14 cellular contexts compared by ENCODE assay signal in the genomic region with DNA sequence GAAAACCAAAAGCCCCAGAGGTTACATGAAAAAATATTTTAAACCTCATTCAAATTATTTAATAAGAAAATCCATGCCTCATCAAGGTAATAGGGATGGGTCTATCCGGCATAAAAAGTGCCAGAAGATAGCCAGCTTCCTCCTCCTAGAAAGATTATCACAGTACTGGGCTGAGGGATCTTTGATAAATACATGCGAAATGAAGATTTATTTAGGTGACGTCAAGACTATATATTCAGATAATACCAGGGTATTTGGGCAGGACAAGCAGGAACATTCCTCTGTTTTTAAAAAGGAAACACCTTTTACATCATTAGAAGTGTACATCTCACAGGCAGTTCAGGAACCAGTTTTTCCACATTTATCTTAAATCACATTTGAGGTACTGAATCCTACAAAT.
DNase-seq lines count a peak whose midpoint lies in the region; ATAC-seq and TF ChIP-seq lines count a peak whose summit lies in the region.
"Had no signal": no experiment of that assay in that cellular context is flagged by ENCODE, and none has a peak within 500 bp of the region (broad histone marks: within the 10 kb centered on the region; RNA-seq: fewer than 3 reads in every experiment).

No MANE protein-coding gene starts in this region.

- no peak for TF ChIP-seq EP300 in SK-N-SH (IDR thresholded peaks at IDR 0.05; ENCODE audit: borderline replicate concordance in 1 of 2, low read depth in 1 of 2, low read length in 1 of 2)

- POLR2A ChIA-PET in SK-N-SH (lab: Yijun Ruan, JAX), result interaction anchor here (1.0 kb wide), 1 partner anchor 134 kb away, joined by 4 read pairs; no protein-coding TSS in a partner anchor

- no peaks in the 10 kb centered on the region for H3K9me3 ChIP-seq in SK-N-SH
- no peaks in the 10 kb centered on the region for H3K9me3 ChIP-seq in prostate gland

- no peak for ATAC-seq in SK-N-SH treated with all-trans-retinoic acid at 6 μM for 48 hours
- ATAC-seq in stimulated activated naive B cell treated with anti-CD40 and anti-IgM and Interleukin-4, amounts not matched to agents 10 μg/mL and 1 μg/mL and 100 μg/mL, for 72 hours (replicated peaks), result no peak
- ATAC-seq: CD8-positive, alpha-beta T cell; GM23338 had no signal

- no peak overlapping the region for H3K9ac ChIP-seq in SK-N-SH

- peak overlapping the region in 1 of 5 experiments; percentile 46 for H3K4me3 Mint-ChIP-seq in brain
- H3K4me3 Mint-ChIP-seq in stimulated activated naive B cell treated with anti-CD40 and anti-IgM and Interleukin-4, amounts not matched to agents 10 μg/mL and 1 μg/mL and 100 μg/mL, for 72 hours, result no peak overlapping the region
- H3K4me3 Mint-ChIP-seq: CD8-positive, alpha-beta T cell; GM23338 had no signal

- H3K4me1 ChIP-seq in SK-N-SH (ENCODE audit: control insufficient read depth in 1 of 2, insufficient read depth in 2 of 2, low read depth in 1 of 2, low read length in 1 of 2), result peaks cover 29% of the 10 kb centered on the region in 2 experiments
- H3K4me1 ChIP-seq in prostate gland (replicated peaks), result no peaks in the 10 kb centered on the region

- H3K27ac ChIP-seq in SK-N-SH (ENCODE audit: low read depth in 2 of 2, low read length in 1 of 2) (peak overlapping the region; percentile 58 to 93), prostate gland (no peak overlapping the region)

- WGBS in SK-N-SH (ENCODE audit: low lambda C conversion rate), result 48% methylated on average over 3 of the region's 3 CpGs
- 47% methylated on average over 3 of the region's 3 CpGs for WGBS in prostate gland

- DNase-seq in SK-N-SH, result no peak
- DNase-seq in retina, result peak; percentile 4
- DNase-seq in stimulated activated naive B cell treated with anti-CD40 and anti-IgM and Interleukin-4, amounts not matched to agents 10 μg/mL and 1 μg/mL and 100 μg/mL, for 72 hours, result no peak
- no peak for DNase-seq in inferior parietal cortex (ENCODE audit: extremely low spot score)
- DNase-seq in prostate gland (ENCODE audit: low spot score), result no peak
- DNase-seq: 8988T; Calu3; CD8-positive, alpha-beta T cell; GDM1; HCEC 1CT had no signal

- H3K27me3 ChIP-seq in SK-N-SH (ENCODE audit: insufficient read depth) (no peaks in the 10 kb centered on the region), prostate gland (replicated peaks; ENCODE audit: insufficient read depth) (no peaks in the 10 kb centered on the region)
- H3K27me3 ChIP-seq: BLaER1 treated with 17β-estradiol and CSF1 and Interleukin-3, amounts not matched to agents 10 nM and 100 nM had no signal

- no peaks in the 10 kb centered on the region for H3K36me3 ChIP-seq in SK-N-SH (replicated peaks in 1 of 2; ENCODE audit: control insufficient read depth in 1 of 2, insufficient read depth in 2 of 2, low read length in 1 of 2)
- no peaks in the 10 kb centered on the region for H3K36me3 ChIP-seq in prostate gland
- H3K36me3 ChIP-seq: BLaER1 treated with 17β-estradiol and CSF1 and Interleukin-3, amounts not matched to agents 10 nM and 100 nM had no signal

- no peak overlapping the region for H2AFZ ChIP-seq in SK-N-SH (ENCODE audit: low read depth)
- H2AFZ ChIP-seq: GM23338 had no signal

- TF ChIP-seq POLR2A in prostate gland (IDR thresholded peaks at IDR 0.05), result no peak

- peaks cover 12% of the 10 kb centered on the region for H3F3A ChIP-seq in SK-N-SH (replicated peaks; ENCODE audit: insufficient read depth)

- H3K9me3 Mint-ChIP-seq in brain, result peaks cover 0 to 4% (median 0%) of the 10 kb centered on the region in 5 experiments
- H3K9me3 Mint-ChIP-seq in stimulated activated naive B cell treated with anti-CD40 and anti-IgM and Interleukin-4, amounts not matched to agents 10 μg/mL and 1 μg/mL and 100 μg/mL, for 72 hours, result peaks cover 3 to 5% of the 10 kb centered on the region in 2 donors
- H3K9me3 Mint-ChIP-seq: CD8-positive, alpha-beta T cell; GM23338 had no signal

- H3K4me3 ChIP-seq in SK-N-SH (ENCODE audit: low read depth in 2 of 2, low read length in 1 of 2), result no peak overlapping the region
- H3K4me3 ChIP-seq in prostate gland, result no peak overlapping the region
- H3K4me3 ChIP-seq: BLaER1 treated with 17β-estradiol and CSF1 and Interleukin-3, amounts not matched to agents 10 nM and 100 nM; GM23338 had no signal

- CTCF ChIA-PET in SK-N-SH (lab: Yijun Ruan, JAX), result interaction anchor here (0.9 to 1.2 kb wide), 2 partner anchors 24 to 47 kb away, joined by 3 to 4 read pairs; no protein-coding TSS in a partner anchor

- intact Hi-C loops in prostate gland (cut with DNase I), result no loop called here

- H4K20me1 ChIP-seq in SK-N-SH (ENCODE audit: insufficient read depth), result no peaks in the 10 kb centered on the region
- H4K20me1 ChIP-seq: BLaER1 treated with 17β-estradiol and CSF1 and Interleukin-3, amounts not matched to agents 10 nM and 100 nM had no signal

- no peaks in the 10 kb centered on the region for H3K9me2 ChIP-seq in SK-N-SH

- H3K4me1 Mint-ChIP-seq in brain, result peaks cover 43% of the 10 kb centered on the region
- peaks cover 0 to 5% of the 10 kb centered on the region in 2 donors for H3K4me1 Mint-ChIP-seq in stimulated activated naive B cell treated with anti-CD40 and anti-IgM and Interleukin-4, amounts not matched to agents 10 μg/mL and 1 μg/mL and 100 μg/mL, for 72 hours
- H3K4me1 Mint-ChIP-seq: GM23338 had no signal

- TF ChIP-seq CTCF in SK-N-SH (IDR thresholded peaks at IDR 0.05) (no peak), brain (conservative IDR thresholded peaks at IDR 0.05) (no peak), prostate gland (IDR thresholded peaks at IDR 0.05) (no peak)

- TF ChIP-seq RAD21 in SK-N-SH (IDR thresholded peaks at IDR 0.05; ENCODE audit: low read length), result no peak

- no peak overlapping the region for H3K4me2 ChIP-seq in SK-N-SH
- H3K4me2 ChIP-seq: GM23338 had no signal

- H3K79me2 ChIP-seq in SK-N-SH (ENCODE audit: insufficient read depth), result no peaks in the 10 kb centered on the region

- peak overlapping the region in 4 of 5 experiments; percentile 31 to 94 (median 66) for H3K27ac Mint-ChIP-seq in brain
- H3K27ac Mint-ChIP-seq in stimulated activated naive B cell treated with anti-CD40 and anti-IgM and Interleukin-4, amounts not matched to agents 10 μg/mL and 1 μg/mL and 100 μg/mL, for 72 hours, result no peak overlapping the region
- H3K27ac Mint-ChIP-seq: CD8-positive, alpha-beta T cell; GM23338 had no signal

- no peaks in the 10 kb centered on the region for H3K36me3 Mint-ChIP-seq in brain
- H3K36me3 Mint-ChIP-seq in stimulated activated naive B cell treated with anti-CD40 and anti-IgM and Interleukin-4, amounts not matched to agents 10 μg/mL and 1 μg/mL and 100 μg/mL, for 72 hours, result no peaks in the 10 kb centered on the region
- H3K36me3 Mint-ChIP-seq: CD8-positive, alpha-beta T cell had no signal

- H3K27me3 Mint-ChIP-seq in brain, result no peaks in the 10 kb centered on the region
- no peaks in the 10 kb centered on the region for H3K27me3 Mint-ChIP-seq in stimulated activated naive B cell treated with anti-CD40 and anti-IgM and Interleukin-4, amounts not matched to agents 10 μg/mL and 1 μg/mL and 100 μg/mL, for 72 hours

TF ChIP-seq in SK-N-SH, 30 proteins besides CTCF, POLR2A, EP300 and RAD21 (continues in another document):
- TF ChIP-seq, protein P1, sequence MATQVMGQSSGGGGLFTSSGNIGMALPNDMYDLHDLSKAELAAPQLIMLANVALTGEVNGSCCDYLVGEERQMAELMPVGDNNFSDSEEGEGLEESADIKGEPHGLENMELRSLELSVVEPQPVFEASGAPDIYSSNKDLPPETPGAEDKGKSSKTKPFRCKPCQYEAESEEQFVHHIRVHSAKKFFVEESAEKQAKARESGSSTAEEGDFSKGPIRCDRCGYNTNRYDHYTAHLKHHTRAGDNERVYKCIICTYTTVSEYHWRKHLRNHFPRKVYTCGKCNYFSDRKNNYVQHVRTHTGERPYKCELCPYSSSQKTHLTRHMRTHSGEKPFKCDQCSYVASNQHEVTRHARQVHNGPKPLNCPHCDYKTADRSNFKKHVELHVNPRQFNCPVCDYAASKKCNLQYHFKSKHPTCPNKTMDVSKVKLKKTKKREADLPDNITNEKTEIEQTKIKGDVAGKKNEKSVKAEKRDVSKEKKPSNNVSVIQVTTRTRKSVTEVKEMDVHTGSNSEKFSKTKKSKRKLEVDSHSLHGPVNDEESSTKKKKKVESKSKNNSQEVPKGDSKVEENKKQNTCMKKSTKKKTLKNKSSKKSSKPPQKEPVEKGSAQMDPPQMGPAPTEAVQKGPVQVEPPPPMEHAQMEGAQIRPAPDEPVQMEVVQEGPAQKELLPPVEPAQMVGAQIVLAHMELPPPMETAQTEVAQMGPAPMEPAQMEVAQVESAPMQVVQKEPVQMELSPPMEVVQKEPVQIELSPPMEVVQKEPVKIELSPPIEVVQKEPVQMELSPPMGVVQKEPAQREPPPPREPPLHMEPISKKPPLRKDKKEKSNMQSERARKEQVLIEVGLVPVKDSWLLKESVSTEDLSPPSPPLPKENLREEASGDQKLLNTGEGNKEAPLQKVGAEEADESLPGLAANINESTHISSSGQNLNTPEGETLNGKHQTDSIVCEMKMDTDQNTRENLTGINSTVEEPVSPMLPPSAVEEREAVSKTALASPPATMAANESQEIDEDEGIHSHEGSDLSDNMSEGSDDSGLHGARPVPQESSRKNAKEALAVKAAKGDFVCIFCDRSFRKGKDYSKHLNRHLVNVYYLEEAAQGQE (IDR thresholded peaks at IDR 0.05; ENCODE audit: low read depth, low read length), result no peak

TF ChIP-seq in SK-N-SH treated with all-trans-retinoic acid at 6 μM for 48 hours, 23 proteins besides CTCF, POLR2A, EP300 and RAD21 (continues in another document):
- no peak for TF ChIP-seq OSR1 (CRISPR knock-in tag; IDR thresholded peaks at IDR 0.05)
- TF ChIP-seq ZFP30 (CRISPR knock-in tag; IDR thresholded peaks at IDR 0.05), result no peak
- TF ChIP-seq, protein P2, sequence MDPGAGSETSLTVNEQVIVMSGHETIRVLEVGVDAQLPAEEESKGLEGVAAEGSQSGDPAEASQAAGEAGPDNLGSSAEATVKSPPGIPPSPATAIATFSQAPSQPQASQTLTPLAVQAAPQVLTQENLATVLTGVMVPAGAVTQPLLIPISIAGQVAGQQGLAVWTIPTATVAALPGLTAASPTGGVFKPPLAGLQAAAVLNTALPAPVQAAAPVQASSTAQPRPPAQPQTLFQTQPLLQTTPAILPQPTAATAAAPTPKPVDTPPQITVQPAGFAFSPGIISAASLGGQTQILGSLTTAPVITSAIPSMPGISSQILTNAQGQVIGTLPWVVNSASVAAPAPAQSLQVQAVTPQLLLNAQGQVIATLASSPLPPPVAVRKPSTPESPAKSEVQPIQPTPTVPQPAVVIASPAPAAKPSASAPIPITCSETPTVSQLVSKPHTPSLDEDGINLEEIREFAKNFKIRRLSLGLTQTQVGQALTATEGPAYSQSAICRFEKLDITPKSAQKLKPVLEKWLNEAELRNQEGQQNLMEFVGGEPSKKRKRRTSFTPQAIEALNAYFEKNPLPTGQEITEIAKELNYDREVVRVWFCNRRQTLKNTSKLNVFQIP (CRISPR knock-in tag; IDR thresholded peaks at IDR 0.05; ENCODE audit: borderline replicate concordance, low read depth), result no peak
- TF ChIP-seq ISL1 (CRISPR knock-in tag; IDR thresholded peaks at IDR 0.05), result no peak
- TF ChIP-seq TCF4 (CRISPR knock-in tag; IDR thresholded peaks at IDR 0.05; ENCODE audit: borderline replicate concordance), result no peak
- TF ChIP-seq SNAI2 (CRISPR knock-in tag; IDR thresholded peaks at IDR 0.05), result no peak
- no peak for TF ChIP-seq RARB (CRISPR knock-in tag; IDR thresholded peaks at IDR 0.05)

Comparison
In these comparisons a context has a peak if more than half of its experiments do, and no peak if none do; other contexts are left out.
1. H3K27ac ChIP-seq: peak in SK-N-SH (2 of 2); none in prostate gland (0 of 2).